ENCODE assay signal across 18 cellular contexts in the genomic region with DNA sequence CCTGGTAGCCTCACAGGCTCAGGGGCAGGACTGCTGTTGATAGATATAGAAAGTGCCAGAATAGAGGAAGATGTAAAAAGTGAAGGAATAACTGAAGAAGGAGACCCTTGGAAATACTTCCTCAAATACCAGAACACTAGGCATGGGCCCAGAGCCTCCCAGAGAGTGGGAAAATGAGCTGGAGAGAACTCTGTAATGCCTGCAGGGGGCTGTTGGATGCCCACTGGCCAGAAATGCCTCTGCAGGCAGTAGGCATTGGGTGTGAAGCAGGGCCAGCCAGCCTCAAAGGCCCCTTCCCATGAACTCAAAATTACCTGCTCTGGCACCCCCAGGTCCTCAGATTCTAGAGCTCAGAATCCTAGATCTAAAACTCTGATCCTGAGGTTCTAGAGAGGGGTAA. TPM values are rescaled to one million over a fixed set of nuclear protein-coding genes. Genes with fewer than 3 reads are reported as not detected.
DNase-seq lines count a peak whose midpoint lies in the region; ATAC-seq and TF ChIP-seq lines count a peak whose summit lies in the region.
"Had no signal": no experiment of that assay in that cellular context is flagged by ENCODE, and none has a peak within 500 bp of the region (broad histone marks: within the 10 kb centered on the region; RNA-seq: fewer than 3 reads in every experiment).

No MANE protein-coding gene starts in this region.

- no peaks in the 10 kb centered on the region for H3K4me1 ChIP-seq in CD4-positive, alpha-beta memory T cell (ENCODE audit: insufficient read depth, low read length)

- no peak overlapping the region for H3K27ac Mint-ChIP-seq in activated naive CD4-positive, alpha-beta T cell treated with anti-CD3 and anti-CD28 coated beads, Interleukin-2, amount 10 ng/mL, durations not matched to agents 7 days and 5 days
- H3K27ac Mint-ChIP-seq in activated T-cell treated with anti-CD3 and anti-CD28 coated beads, Interleukin-2, amount 50 U/mL, for 24 hours = no peak overlapping the region
- H3K27ac Mint-ChIP-seq in CD4-positive, alpha-beta memory T cell = no peak overlapping the region
- H3K27ac Mint-ChIP-seq in CD4-positive, alpha-beta T cell = no peak overlapping the region
- H3K27ac Mint-ChIP-seq: CD8-positive, alpha-beta T cell; IgD-negative memory B cell had no signal

- H3K9me3 Mint-ChIP-seq in activated naive CD4-positive, alpha-beta T cell treated with anti-CD3 and anti-CD28 coated beads, Interleukin-2, amount 10 ng/mL, durations not matched to agents 7 days and 5 days = no peaks in the 10 kb centered on the region
- H3K9me3 Mint-ChIP-seq in activated T-cell treated with anti-CD3 and anti-CD28 coated beads, Interleukin-2, amount 50 U/mL, for 24 hours = no peaks in the 10 kb centered on the region
- peaks cover 0 to 2% (median 0%) of the 10 kb centered on the region in 8 donors for H3K9me3 Mint-ChIP-seq in CD4-positive, alpha-beta memory T cell
- H3K9me3 Mint-ChIP-seq in CD4-positive, alpha-beta T cell = no peaks in the 10 kb centered on the region
- H3K9me3 Mint-ChIP-seq: CD8-positive, alpha-beta T cell; IgD-negative memory B cell had no signal

- no peak for ATAC-seq in CD4-positive, alpha-beta T cell (ENCODE audit: poor library complexity)
- ATAC-seq: CD8-positive, alpha-beta T cell; Panc1 had no signal

- no peaks in the 10 kb centered on the region for H3K36me3 ChIP-seq in CD4-positive, alpha-beta memory T cell (ENCODE audit: insufficient read depth, low read length)

- POLR2A ChIA-PET in CD4-positive, alpha-beta memory T cell (lab: Charles Lee; ENCODE audit: partially characterized antibody) = no interaction called here
- POLR2A ChIA-PET in CD4-positive, alpha-beta T cell (lab: Charles Lee) = no interaction called here

- peak; percentile 1 for DNase-seq in activated naive CD4-positive, alpha-beta T cell treated with anti-CD3 and anti-CD28 coated beads, Interleukin-2, amount 10 ng/mL, durations not matched to agents 7 days and 5 days
- no peak for DNase-seq in activated naive CD4-positive, alpha-beta T cell treated with Interleukin-2 at 50 U/mL for 16 hours
- DNase-seq in coronary artery (ENCODE audit: low spot score) = peak; percentile 35
- peak; percentile 32 for DNase-seq in posterior vena cava (ENCODE audit: low spot score)
- DNase-seq in activated T-cell treated with anti-CD3 and anti-CD28 coated beads, Interleukin-2, amount 50 U/mL, for 24 hours = no peak
- no peak for DNase-seq in CD4-positive, alpha-beta memory T cell
- DNase-seq in CD4-positive, alpha-beta T cell = no peak
- DNase-seq: CD8-positive, alpha-beta T cell; EL; NCI-H1417; NCI-H1930; SHP77 had no signal

- peaks cover 4% of the 10 kb centered on the region for H3K27me3 Mint-ChIP-seq in activated naive CD4-positive, alpha-beta T cell treated with anti-CD3 and anti-CD28 coated beads, Interleukin-2, amount 10 ng/mL, durations not matched to agents 7 days and 5 days
- no peaks in the 10 kb centered on the region for H3K27me3 Mint-ChIP-seq in activated T-cell treated with anti-CD3 and anti-CD28 coated beads, Interleukin-2, amount 50 U/mL, for 24 hours
- H3K27me3 Mint-ChIP-seq in CD4-positive, alpha-beta memory T cell = peaks cover 1 to 4% of the 10 kb centered on the region in 2 donors
- no peaks in the 10 kb centered on the region for H3K27me3 Mint-ChIP-seq in CD4-positive, alpha-beta T cell

- no peak for TF ChIP-seq CTCF in coronary artery (IDR thresholded peaks at IDR 0.05)
- TF ChIP-seq CTCF in CD4-positive, alpha-beta T cell (IDR thresholded peaks at IDR 0.05) = no peak

- CTCF ChIA-PET in activated naive CD4-positive, alpha-beta T cell treated with anti-CD3 and anti-CD28 coated beads, Interleukin-2, amount 10 ng/mL, durations not matched to agents 7 days and 5 days (lab: Charles Lee) = interaction anchor here (0.7 to 1.7 kb wide), 4 partner anchors 9 to 405 kb away, joined by 3 to 5 read pairs (median 4); no protein-coding TSS in a partner anchor
- CTCF ChIA-PET in CD4-positive, alpha-beta memory T cell (lab: Charles Lee; ENCODE audit: partially characterized antibody) = interaction anchor here (1.2 kb wide), 1 partner anchor 9 kb away, joined by 3 read pairs; no protein-coding TSS in a partner anchor
- CTCF ChIA-PET in CD4-positive, alpha-beta T cell (lab: Charles Lee) = no interaction called here

- no peaks in the 10 kb centered on the region for H3K9me3 ChIP-seq in CD4-positive, alpha-beta memory T cell (ENCODE audit: control insufficient read depth in 1 of 2, low read length in 2 of 2)
- H3K9me3 ChIP-seq in CD4-positive, alpha-beta T cell (ENCODE audit: control insufficient read depth, low read length) = no peaks in the 10 kb centered on the region

- H3K27me3 ChIP-seq in CD4-positive, alpha-beta memory T cell (ENCODE audit: insufficient read depth, low read length) = no peaks in the 10 kb centered on the region
- H3K27me3 ChIP-seq in CD4-positive, alpha-beta T cell (ENCODE audit: control insufficient read depth, insufficient read depth, low read length) = no peaks in the 10 kb centered on the region

- no peak overlapping the region for H3K4me3 ChIP-seq in coronary artery
- no peak overlapping the region for H3K4me3 ChIP-seq in CD4-positive, alpha-beta memory T cell (ENCODE audit: low read length in 2 of 2)

- H3K4me1 Mint-ChIP-seq in activated naive CD4-positive, alpha-beta T cell treated with anti-CD3 and anti-CD28 coated beads, Interleukin-2, amount 10 ng/mL, durations not matched to agents 7 days and 5 days = no peaks in the 10 kb centered on the region
- no peaks in the 10 kb centered on the region for H3K4me1 Mint-ChIP-seq in activated T-cell treated with anti-CD3 and anti-CD28 coated beads, Interleukin-2, amount 50 U/mL, for 24 hours (ENCODE audit: low read depth)
- no peaks in the 10 kb centered on the region for H3K4me1 Mint-ChIP-seq in CD4-positive, alpha-beta memory T cell
- no peaks in the 10 kb centered on the region for H3K4me1 Mint-ChIP-seq in CD4-positive, alpha-beta T cell (ENCODE audit: low read depth)
- H3K4me1 Mint-ChIP-seq: IgD-negative memory B cell had no signal

- no peaks in the 10 kb centered on the region for H3K36me3 Mint-ChIP-seq in activated naive CD4-positive, alpha-beta T cell treated with anti-CD3 and anti-CD28 coated beads, Interleukin-2, amount 10 ng/mL, durations not matched to agents 7 days and 5 days
- no peaks in the 10 kb centered on the region for H3K36me3 Mint-ChIP-seq in activated T-cell treated with anti-CD3 and anti-CD28 coated beads, Interleukin-2, amount 50 U/mL, for 24 hours (ENCODE audit: low read depth)
- H3K36me3 Mint-ChIP-seq in CD4-positive, alpha-beta memory T cell = no peaks in the 10 kb centered on the region
- H3K36me3 Mint-ChIP-seq in CD4-positive, alpha-beta T cell (ENCODE audit: low read depth) = no peaks in the 10 kb centered on the region
- H3K36me3 Mint-ChIP-seq: CD8-positive, alpha-beta T cell had no signal

- H3K27ac ChIP-seq in coronary artery = no peak overlapping the region
- no peak overlapping the region for H3K27ac ChIP-seq in CD4-positive, alpha-beta memory T cell (ENCODE audit: low read depth, low read length)
- no peak overlapping the region for H3K27ac ChIP-seq in CD4-positive, alpha-beta T cell (ENCODE audit: low read depth, low read length)

- no peak overlapping the region for H3K4me3 Mint-ChIP-seq in activated naive CD4-positive, alpha-beta T cell treated with anti-CD3 and anti-CD28 coated beads, Interleukin-2, amount 10 ng/mL, durations not matched to agents 7 days and 5 days
- H3K4me3 Mint-ChIP-seq in activated T-cell treated with anti-CD3 and anti-CD28 coated beads, Interleukin-2, amount 50 U/mL, for 24 hours = no peak overlapping the region
- H3K4me3 Mint-ChIP-seq in CD4-positive, alpha-beta memory T cell = no peak overlapping the region
- no peak overlapping the region for H3K4me3 Mint-ChIP-seq in CD4-positive, alpha-beta T cell
- H3K4me3 Mint-ChIP-seq: CD8-positive, alpha-beta T cell had no signal

- intact Hi-C loops in posterior vena cava (cut with DNase I) = no loop called here
- intact Hi-C loops in CD4-positive, alpha-beta memory T cell (cut with micrococcal nuclease) = no loop called here
- intact Hi-C loops in CD4-positive, alpha-beta T cell (cut with DNase I, micrococcal nuclease) = no loop called here

RNA-seq across cellular contexts. Expression of a gene that starts 15.1 kb away (rescaled TPM):
- total RNA-seq in posterior vena cava = 1 to 10 TPM in 1 of 2 donors, under 1 TPM in 1; 0.74 to 3.1 TPM
- total RNA-seq in CD4-positive, alpha-beta memory T cell = not detected
- not detected for polyA plus RNA-seq in CD4-positive, alpha-beta memory T cell
- total RNA-seq in CD4-positive, alpha-beta T cell = not detected
- total RNA-seq: A673; CD8-positive, alpha-beta T cell; LHCN-M2; NCI-H460 had no signal

RNA-seq across cellular contexts. Expression of a gene that starts 38.9 kb away (rescaled TPM):
- 1 to 10 TPM; 2.5 to 4.9 TPM for total RNA-seq in posterior vena cava
- total RNA-seq in CD4-positive, alpha-beta memory T cell = under 1 TPM; 0.61 to 0.87 TPM
- not detected for polyA plus RNA-seq in CD4-positive, alpha-beta memory T cell
- total RNA-seq in CD4-positive, alpha-beta T cell = not detected
- total RNA-seq: CD8-positive, alpha-beta T cell; HT1080; NCI-H460 had no signal
- polyA plus RNA-seq: IgD-negative memory B cell had no signal

Comparison
In these comparisons a context has a peak if more than half of its experiments do, and no peak if none do; other contexts are left out.
1. DNase-seq: peak in activated naive CD4-positive, alpha-beta T cell treated with anti-CD3 and anti-CD28 coated beads, Interleukin-2, amount 10 ng/mL, durations not matched to agents 7 days and 5 days (single experiment), coronary artery (single experiment) and posterior vena cava (single experiment); none in activated naive CD4-positive, alpha-beta T cell treated with Interleukin-2 at 50 U/mL for 16 hours (single experiment), activated T-cell treated with anti-CD3 and anti-CD28 coated beads, Interleukin-2, amount 50 U/mL, for 24 hours (single experiment), CD4-positive, alpha-beta memory T cell (0 of 5) and CD4-positive, alpha-beta T cell (0 of 10).